28 cellular contexts compared by ENCODE assay signal in genomic region chr17:9887521-9887920, GRCh38. TPM values are rescaled to one million over a fixed set of nuclear protein-coding genes. Genes with fewer than 3 reads are reported as not detected.
"Had no signal": no experiment of that assay in that cellular context is flagged by ENCODE, and none has a peak within 500 bp of the region (broad histone marks: within the 10 kb centered on the region; RNA-seq: fewer than 3 reads in every experiment).

No MANE protein-coding gene starts in this region.

- DNase-seq: activated B cell treated with CpG ODN at 0.5 μM for 24 hours; activated CD4-positive, alpha-beta T cell treated with anti-CD3 and anti-CD28 coated beads for 1 hour; activated CD4-positive, alpha-beta T cell treated with anti-CD3 and anti-CD28 coated beads, Interleukin-2, amount 10 ng/mL, durations not matched to agents 24 days and 14 days; activated CD4-positive, alpha-beta T cell treated with anti-CD3 and anti-CD28 coated beads, Interleukin-2, amount 50 U/mL, for 48 hours; activated CD8-positive, alpha-beta memory T cell treated with anti-CD3 and anti-CD28 coated beads, Interleukin-2, amount 10 ng/mL, durations not matched to agents 7 days and 5 days; activated effector memory CD4-positive, alpha-beta T cell treated with anti-CD3 and anti-CD28 coated beads, Interleukin-2, amount 50 U/mL, for 16 hours; activated naive CD4-positive, alpha-beta T cell treated with Interleukin-2 at 50 U/mL for 16 hours; activated naive CD8-positive, alpha-beta T cell treated with anti-CD3 and anti-CD28 coated beads, Interleukin-2, amount 50 U/mL, for 24 hours; activated T-cell treated with anti-CD3 and anti-CD28 coated beads, Interleukin-2, amount 50 U/mL, for 4 hours; amniotic stem cell; brain microvascular endothelial cell; cerebellar nuclear complex; colonic mucosa; NCI-H1048; NCI-H146; NCI-H187 treated with DMSO at 0.1 percent for 48 hours; NCI-H2081 treated with DMSO at 0.1 percent for 48 hours; NCI-H2227 treated with DMSO at 0.1 percent for 48 hours; NCI-H446 treated with DMSO at 0.1 percent for 48 hours; NCI-H524 treated with DMSO at 0.1 percent for 48 hours; NCI-H82; OCI-M1; SIG-M5; T-cell; T-helper 2 cell; T1000 had no signal

- H3K27ac ChIP-seq: brain microvascular endothelial cell, colonic mucosa, KMS-11 had no signal

- H3K4me3 ChIP-seq: colonic mucosa had no signal

- H3K27me3 ChIP-seq: brain microvascular endothelial cell, colonic mucosa had no signal

- H3K9ac ChIP-seq: KMS-11 had no signal

- H3K4me2 ChIP-seq: KMS-11 had no signal

- H3K36me3 ChIP-seq: brain microvascular endothelial cell, colonic mucosa had no signal

- H3K4me1 ChIP-seq: colonic mucosa had no signal

RNA-seq across cellular contexts. Expression of gene RCVRN, which starts 17.6 kb away (rescaled TPM):
- total RNA-seq: activated CD4-positive, alpha-beta T cell treated with anti-CD3 and anti-CD28 coated beads, Interleukin-2, amount 10 ng/mL, durations not matched to agents 24 days and 14 days; activated CD8-positive, alpha-beta memory T cell treated with anti-CD3 and anti-CD28 coated beads, Interleukin-2, amount 10 ng/mL, durations not matched to agents 7 days and 5 days; activated naive CD4-positive, alpha-beta T cell treated with anti-CD3 and anti-CD28 coated beads, Interleukin-2, amount 50 U/mL, for 72 hours; activated T-cell treated with anti-CD3 and anti-CD28 coated beads, Interleukin-2, amount 50 U/mL, for 4 hours; colonic mucosa had no signal
